ENCODE assay signal across 8 cellular contexts in the genomic region with DNA sequence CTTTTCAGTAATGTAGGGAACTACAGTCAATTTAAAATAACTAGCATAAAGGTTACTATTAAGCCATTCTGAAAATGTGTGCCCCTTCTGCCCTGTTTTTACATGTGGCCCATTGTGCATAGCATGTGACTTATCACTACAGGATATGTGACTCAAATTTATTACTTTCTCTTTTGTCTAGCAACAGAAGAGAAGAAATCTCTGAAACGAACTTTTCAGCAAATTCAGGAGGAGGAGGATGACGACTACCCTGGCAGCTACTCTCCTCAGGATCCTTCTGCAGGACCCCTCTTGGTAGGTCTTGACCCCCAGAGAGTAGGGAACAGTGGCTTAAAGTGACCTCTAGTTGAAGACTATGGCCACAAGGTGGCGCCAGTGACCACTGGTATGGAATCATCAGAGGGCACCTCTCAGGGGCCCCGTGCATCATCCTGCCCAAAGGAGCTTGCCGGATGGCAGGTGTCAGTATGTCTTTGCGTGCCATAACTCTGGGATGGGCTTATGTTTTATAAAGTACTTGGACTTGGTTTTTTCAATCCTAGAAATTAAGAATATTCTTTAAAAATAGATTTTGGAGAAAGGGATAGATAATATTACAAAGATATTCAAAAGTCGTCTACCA. TPM values are rescaled to one million over a fixed set of nuclear protein-coding genes. Genes with fewer than 3 reads are reported as not detected.
DNase-seq lines count a peak whose midpoint lies in the region; ATAC-seq and TF ChIP-seq lines count a peak whose summit lies in the region.

No MANE protein-coding gene starts in this region.

- H3K36me3 ChIP-seq in breast epithelium, result no peaks in the 10 kb centered on the region

- no peak overlapping the region for H3K27ac ChIP-seq in breast epithelium

- no peaks in the 10 kb centered on the region for H3K4me1 ChIP-seq in breast epithelium

- H3K4me1 Mint-ChIP-seq in WTC11, result no peaks in the 10 kb centered on the region

- H3K9me3 Mint-ChIP-seq in WTC11, result no peaks in the 10 kb centered on the region

- no peaks in the 10 kb centered on the region for H3K9me3 ChIP-seq in breast epithelium

- intact Hi-C loops in breast epithelium (cut with DNase I; ENCODE audit: low total_unique reads), result loop anchor here (5.0 kb wide), 1 partner anchor 165 kb away; no protein-coding TSS in a partner anchor

- POLR2A ChIA-PET in WTC11 (lab: Charles Lee), result interaction anchor here (1.0 kb wide), 1 partner anchor 164 kb away, joined by 4 read pairs; no protein-coding TSS in a partner anchor

- H3K27ac Mint-ChIP-seq in WTC11, result peak overlapping the region; percentile 71

- DNase-seq in DMS53 (lab: John Stamatoyannopoulos, UW) (peak; percentile 92), NCI-H2227 (lab: John Stamatoyannopoulos, UW; ENCODE audit: unreplicated experiment) (peak; percentile 88), WTC11 (ENCODE audit: low spot score) (peak; percentile 94), breast epithelium (ENCODE audit: low spot score in 2 of 2) (peak; percentile 62 to 78), islet precursor cell (peak; percentile 88), cerebellar nuclear complex (lab: John Stamatoyannopoulos, UW) (no peak)
- peak; percentile 54 to 59 for DNase-seq in stimulated activated CD4-positive, alpha-beta T cell treated with anti-CD3 and anti-CD28 coated beads, Interleukin-1b, Interleukin-23, amount 100 ng/mL, for 4 hours (ENCODE audit: low read depth in 2 of 2)

- CTCF ChIA-PET in WTC11 (lab: Charles Lee), result interaction anchor here (0.5 to 3.5 kb wide), 71 partner anchors 9 to 494 kb away, joined by 3 to 76 read pairs (median 4); a partner anchor contains a TSS

- peaks cover 23% of the 10 kb centered on the region for H3K36me3 Mint-ChIP-seq in WTC11

- TF ChIP-seq POLR2A in breast epithelium (IDR thresholded peaks at IDR 0.05), result no peak

- H3K27me3 Mint-ChIP-seq in WTC11 (ENCODE audit: low read depth), result no peaks in the 10 kb centered on the region

- ATAC-seq in HG02642 (IDR thresholded peaks at IDR 0.05; ENCODE audit: poor library complexity, unreplicated experiment), result peak; percentile 69
- peak; percentile 99 for ATAC-seq in WTC11

- H3K27me3 ChIP-seq in breast epithelium, result no peaks in the 10 kb centered on the region

- TF ChIP-seq CTCF in WTC11 (IDR thresholded peaks at IDR 0.05), result peak; percentile 81
- TF ChIP-seq CTCF in breast epithelium (IDR thresholded peaks at IDR 0.05), result peak; percentile 49 to 85 (median 82)

- no peak overlapping the region for H3K4me3 Mint-ChIP-seq in WTC11

- H3K4me3 ChIP-seq in breast epithelium, result no peak overlapping the region

TF ChIP-seq in WTC11, 78 proteins besides CTCF, POLR2A, EP300 and RAD21:
- TF ChIP-seq, protein P1, sequence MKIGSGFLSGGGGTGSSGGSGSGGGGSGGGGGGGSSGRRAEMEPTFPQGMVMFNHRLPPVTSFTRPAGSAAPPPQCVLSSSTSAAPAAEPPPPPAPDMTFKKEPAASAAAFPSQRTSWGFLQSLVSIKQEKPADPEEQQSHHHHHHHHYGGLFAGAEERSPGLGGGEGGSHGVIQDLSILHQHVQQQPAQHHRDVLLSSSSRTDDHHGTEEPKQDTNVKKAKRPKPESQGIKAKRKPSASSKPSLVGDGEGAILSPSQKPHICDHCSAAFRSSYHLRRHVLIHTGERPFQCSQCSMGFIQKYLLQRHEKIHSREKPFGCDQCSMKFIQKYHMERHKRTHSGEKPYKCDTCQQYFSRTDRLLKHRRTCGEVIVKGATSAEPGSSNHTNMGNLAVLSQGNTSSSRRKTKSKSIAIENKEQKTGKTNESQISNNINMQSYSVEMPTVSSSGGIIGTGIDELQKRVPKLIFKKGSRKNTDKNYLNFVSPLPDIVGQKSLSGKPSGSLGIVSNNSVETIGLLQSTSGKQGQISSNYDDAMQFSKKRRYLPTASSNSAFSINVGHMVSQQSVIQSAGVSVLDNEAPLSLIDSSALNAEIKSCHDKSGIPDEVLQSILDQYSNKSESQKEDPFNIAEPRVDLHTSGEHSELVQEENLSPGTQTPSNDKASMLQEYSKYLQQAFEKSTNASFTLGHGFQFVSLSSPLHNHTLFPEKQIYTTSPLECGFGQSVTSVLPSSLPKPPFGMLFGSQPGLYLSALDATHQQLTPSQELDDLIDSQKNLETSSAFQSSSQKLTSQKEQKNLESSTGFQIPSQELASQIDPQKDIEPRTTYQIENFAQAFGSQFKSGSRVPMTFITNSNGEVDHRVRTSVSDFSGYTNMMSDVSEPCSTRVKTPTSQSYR (CRISPR knock-in tag; IDR thresholded peaks at IDR 0.05), result no peak
- no peak for TF ChIP-seq CBFB (CRISPR knock-in tag; IDR thresholded peaks at IDR 0.05; ENCODE audit: low read depth)
- TF ChIP-seq, protein P2, sequence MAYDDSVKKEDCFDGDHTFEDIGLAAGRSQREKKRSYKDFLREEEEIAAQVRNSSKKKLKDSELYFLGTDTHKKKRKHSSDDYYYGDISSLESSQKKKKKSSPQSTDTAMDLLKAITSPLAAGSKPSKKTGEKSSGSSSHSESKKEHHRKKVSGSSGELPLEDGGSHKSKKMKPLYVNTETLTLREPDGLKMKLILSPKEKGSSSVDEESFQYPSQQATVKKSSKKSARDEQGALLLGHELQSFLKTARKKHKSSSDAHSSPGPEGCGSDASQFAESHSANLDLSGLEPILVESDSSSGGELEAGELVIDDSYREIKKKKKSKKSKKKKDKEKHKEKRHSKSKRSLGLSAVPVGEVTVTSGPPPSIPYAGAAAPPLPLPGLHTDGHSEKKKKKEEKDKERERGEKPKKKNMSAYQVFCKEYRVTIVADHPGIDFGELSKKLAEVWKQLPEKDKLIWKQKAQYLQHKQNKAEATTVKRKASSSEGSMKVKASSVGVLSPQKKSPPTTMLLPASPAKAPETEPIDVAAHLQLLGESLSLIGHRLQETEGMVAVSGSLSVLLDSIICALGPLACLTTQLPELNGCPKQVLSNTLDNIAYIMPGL (CRISPR knock-in tag; IDR thresholded peaks at IDR 0.05), result peak; percentile 37; the same call in 1 of the 2 replicates

RNA-seq across cellular contexts. Expression of a gene that starts 23.9 kb away (rescaled TPM):
- total RNA-seq in WTC11 (2021) (21.4 to 25.5 TPM (median 21.5 TPM) in 3 replicates), breast epithelium (10 to 100 TPM; 21.4 to 33.8 (median 31.3) TPM)

RNA-seq across cellular contexts. Expression of a gene that starts 24.2 kb away (rescaled TPM):
- total RNA-seq in WTC11 (2021) (42.8 to 43.5 TPM (median 43.4 TPM) in 3 replicates), breast epithelium (10 to 100 TPM; 10.2 to 20.2 (median 16.7) TPM)

Comparison
In these comparisons a context has a peak if more than half of its experiments do, and no peak if none do; other contexts are left out.
1. DNase-seq: peak in DMS53 (single experiment), NCI-H2227 (single experiment), WTC11 (single experiment), breast epithelium (2 of 2), islet precursor cell (single experiment) and stimulated activated CD4-positive, alpha-beta T cell treated with anti-CD3 and anti-CD28 coated beads, Interleukin-1b, Interleukin-23, amount 100 ng/mL, for 4 hours (2 of 2); none in cerebellar nuclear complex (0 of 2).